23 cellular contexts compared by ENCODE assay signal in the genomic region with DNA sequence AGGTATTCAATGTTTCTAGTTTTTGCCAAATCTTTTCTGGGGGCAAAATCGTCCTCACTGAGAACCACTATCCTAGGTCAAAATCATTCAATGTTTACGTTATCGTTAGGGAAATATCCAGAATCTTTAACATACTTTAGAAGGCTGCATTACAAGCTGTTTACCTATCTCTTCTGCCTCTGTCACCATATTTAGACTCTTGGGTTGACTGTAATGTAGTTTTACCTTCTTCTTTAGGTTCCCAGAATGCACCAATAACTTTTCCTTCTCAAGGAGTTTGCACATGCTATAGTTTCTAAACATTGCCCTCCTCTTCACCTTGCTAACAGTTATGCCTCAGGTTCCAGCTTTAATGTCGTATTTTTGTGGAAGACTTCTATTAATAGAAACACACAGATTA.
A peak's percentile ranks its signal among the peaks of the same experiment; 100 is the strongest.
DNase-seq lines count a peak whose midpoint lies in the region; ATAC-seq, FAIRE-seq and TF ChIP-seq lines count a peak whose summit lies in the region.
"Had no signal": no experiment of that assay in that cellular context is flagged by ENCODE, and none has a peak within 500 bp of the region (broad histone marks: within the 10 kb centered on the region; RNA-seq: fewer than 3 reads in every experiment).

No MANE protein-coding gene starts in this region.

- TF ChIP-seq CTCF in DOHH2 (IDR thresholded peaks at IDR 0.05; ENCODE audit: low read depth, low read length, poor library complexity, severe bottlenecking) (no peak), OCI-LY1 (IDR thresholded peaks at IDR 0.05; ENCODE audit: low read length) (no peak), PC-9 (conservative IDR thresholded peaks at IDR 0.05) (no peak), K562 (IDR thresholded peaks at IDR 0.05 in 2 of 3, conservative IDR thresholded peaks at IDR 0.05 in 1 of 3; ENCODE audit: insufficient read depth in 2 of 3, low read depth in 1 of 3, low read length in 3 of 3) (no peak), left lung (IDR thresholded peaks at IDR 0.05) (no peak), omental fat pad (IDR thresholded peaks at IDR 0.05) (no peak)

- H4K20me1 ChIP-seq in DOHH2 (ENCODE audit: control insufficient read depth, insufficient read depth, low read depth, low read length) (no peaks in the 10 kb centered on the region), OCI-LY1 (ENCODE audit: insufficient read depth, low read length) (no peaks in the 10 kb centered on the region), PC-9 (ENCODE audit: insufficient read depth) (no peaks in the 10 kb centered on the region), K562 (replicated peaks; ENCODE audit: control insufficient read depth, insufficient read depth, low read length) (no peaks in the 10 kb centered on the region)
- H4K20me1 ChIP-seq: BLaER1 treated with 17β-estradiol and CSF1 and Interleukin-3, amounts not matched to agents 10 nM and 100 nM had no signal

- H3K27ac ChIP-seq in DOHH2 (ENCODE audit: low read depth, low read length) = peak overlapping the region; percentile 85
- peak overlapping the region; percentile 95 for H3K27ac ChIP-seq in OCI-LY1 (ENCODE audit: low read depth, low read length, poor library complexity, severe bottlenecking)
- H3K27ac ChIP-seq in PC-9 = no peak overlapping the region
- no peak overlapping the region for H3K27ac ChIP-seq in K562 (ENCODE audit: extremely low read depth, low read depth, low read length)
- no peak overlapping the region for H3K27ac ChIP-seq in left lung
- H3K27ac ChIP-seq: 22Rv1; A549; BLaER1 treated with 17β-estradiol and CSF1 and Interleukin-3, amounts not matched to agents 10 nM and 100 nM; C4-2B had no signal

- TF ChIP-seq EP300 in K562 (IDR thresholded peaks at IDR 0.05; ENCODE audit: low read length) = no peak

- H3K79me2 ChIP-seq in DOHH2 (ENCODE audit: control insufficient read depth, low read length) (no peaks in the 10 kb centered on the region), OCI-LY1 (ENCODE audit: insufficient read depth, low read length) (no peaks in the 10 kb centered on the region), PC-9 (ENCODE audit: low read depth) (no peaks in the 10 kb centered on the region), K562 (ENCODE audit: control insufficient read depth, insufficient read depth, low read length) (no peaks in the 10 kb centered on the region)

- H3F3A ChIP-seq in DOHH2 (ENCODE audit: control insufficient read depth, insufficient read depth) = peaks cover 8% of the 10 kb centered on the region; the same call in 1 of the 2 replicates
- no peaks in the 10 kb centered on the region for H3F3A ChIP-seq in OCI-LY1 (ENCODE audit: insufficient read depth, low read length)
- no peaks in the 10 kb centered on the region for H3F3A ChIP-seq in PC-9 (ENCODE audit: insufficient read depth, low read depth)

- DNase-seq in PC-9 = no peak
- no peak for DNase-seq in K562 (ENCODE audit: extremely low read depth in 1 of 4, low spot score in 3 of 4)
- DNase-seq in left lung = no peak
- DNase-seq in HuH-7.5 (ENCODE audit: low spot score) = no peak
- DNase-seq in omental fat pad (ENCODE audit: low spot score) = no peak
- DNase-seq: AML-193; Caco-2; Calu3; CD4-positive, alpha-beta T cell; CD8-positive, alpha-beta T cell; DMS79 treated with DMSO at 0.1 percent for 48 hours; EL; GDM1 had no signal

- intact Hi-C loops in PC-9 (cut with micrococcal nuclease; ENCODE audit: unreplicated experiment) (no loop called here), K562 (cut with micrococcal nuclease) (no loop called here), left lung (cut with DNase I) (no loop called here)

- H3K4me1 ChIP-seq in DOHH2 (ENCODE audit: control insufficient read depth, low read length) = peaks cover 52% of the 10 kb centered on the region
- peaks cover 42% of the 10 kb centered on the region for H3K4me1 ChIP-seq in OCI-LY1 (ENCODE audit: insufficient read depth, low read length, severe bottlenecking)
- no peaks in the 10 kb centered on the region for H3K4me1 ChIP-seq in PC-9 (replicated peaks; ENCODE audit: insufficient read depth)
- no peaks in the 10 kb centered on the region for H3K4me1 ChIP-seq in K562 (replicated peaks in 1 of 2; ENCODE audit: control insufficient read depth in 2 of 2, insufficient read depth in 2 of 2, low read length in 2 of 2)
- H3K4me1 ChIP-seq in left lung = no peaks in the 10 kb centered on the region
- H3K4me1 ChIP-seq: A549, Caco-2 had no signal

- no peak overlapping the region for H3K9ac ChIP-seq in OCI-LY1 (ENCODE audit: low read length)
- no peak overlapping the region for H3K9ac ChIP-seq in K562 (ENCODE audit: insufficient read depth in 1 of 2, low read depth in 2 of 2, low read length in 2 of 2)
- H3K9ac ChIP-seq: BLaER1 treated with 17β-estradiol and CSF1 and Interleukin-3, amounts not matched to agents 10 nM and 100 nM had no signal

- H3K9me2 ChIP-seq in DOHH2 (replicated peaks; ENCODE audit: control insufficient read depth, low read length) (no peaks in the 10 kb centered on the region), OCI-LY1 (ENCODE audit: low read depth, low read length) (no peaks in the 10 kb centered on the region), PC-9 (ENCODE audit: insufficient read depth) (no peaks in the 10 kb centered on the region)

- H2AFZ ChIP-seq in OCI-LY1 (ENCODE audit: low read length) (peak overlapping the region; percentile 28; the same call in 1 of the 2 replicates), PC-9 (peak overlapping the region; percentile 5; the same call in 1 of the 2 replicates), K562 (ENCODE audit: low read depth, low read length) (peak overlapping the region; percentile 58; the same call in 1 of the 2 replicates)

- no peak for TF ChIP-seq POLR2A in K562 (conservative IDR thresholded peaks at IDR 0.05)

- POLR2A ChIA-PET in PC-9 (lab: Charles Lee; ENCODE audit: unreplicated experiment) = no interaction called here
- POLR2A ChIA-PET in K562 (lab: Yijun Ruan, JAX) = no interaction called here

- H3K4me2 ChIP-seq in DOHH2 (ENCODE audit: low read length) = peak overlapping the region; percentile 54
- H3K4me2 ChIP-seq in OCI-LY1 (ENCODE audit: low read length) = no peak overlapping the region
- H3K4me2 ChIP-seq in PC-9 = no peak overlapping the region
- no peak overlapping the region for H3K4me2 ChIP-seq in K562 (ENCODE audit: insufficient read depth, low read length)
- H3K4me2 ChIP-seq: A549; BLaER1 treated with 17β-estradiol and CSF1 and Interleukin-3, amounts not matched to agents 10 nM and 100 nM had no signal

- H3K9me1 ChIP-seq in K562 (ENCODE audit: control insufficient read depth, insufficient read depth, low read length) = no peaks in the 10 kb centered on the region

- no peak for TF ChIP-seq RAD21 in K562 (CRISPR knock-in tag; conservative IDR thresholded peaks at IDR 0.05 in 1 of 2, IDR thresholded peaks at IDR 0.05 in 1 of 2)

- in situ Hi-C loops in K562 (cut with MboI) = no loop called here

- no peak for FAIRE-seq in K562 (lab: Jason Lieb, UNC)
- FAIRE-seq: A549, D721Med, GM12891, GM19239 had no signal

- WGBS in K562 (ENCODE audit: insufficient coverage, low coverage, missing lambda C conversion rate) = 3% methylated on average over 4 of the region's 4 CpGs

- BruUV-seq in PC-9 (replicated peaks; lab: Mats Ljungman, UMichigan) (no TSS peak), K562 (replicated peaks; lab: Mats Ljungman, UMichigan) (no TSS peak)

- peak overlapping the region; percentile 46; the same call in 1 of the 2 replicates for H3K4me3 ChIP-seq in DOHH2 (ENCODE audit: low read length)
- no peak overlapping the region for H3K4me3 ChIP-seq in OCI-LY1 (ENCODE audit: low read depth, low read length, poor library complexity, severe bottlenecking)
- H3K4me3 ChIP-seq in PC-9 = no peak overlapping the region
- H3K4me3 ChIP-seq in K562 = no peak overlapping the region
- no peak overlapping the region for H3K4me3 ChIP-seq in left lung
- H3K4me3 ChIP-seq: A549; BLaER1 treated with 17β-estradiol and CSF1 and Interleukin-3, amounts not matched to agents 10 nM and 100 nM had no signal

- H3K36me3 ChIP-seq in DOHH2 (ENCODE audit: control insufficient read depth, low read length) (peaks cover 28% of the 10 kb centered on the region), OCI-LY1 (ENCODE audit: insufficient read depth, low read length) (no peaks in the 10 kb centered on the region), PC-9 (ENCODE audit: low read depth) (no peaks in the 10 kb centered on the region), K562 (ENCODE audit: control insufficient read depth, insufficient read depth, low read length) (no peaks in the 10 kb centered on the region), left lung (no peaks in the 10 kb centered on the region)
- H3K36me3 ChIP-seq: BLaER1 treated with 17β-estradiol and CSF1 and Interleukin-3, amounts not matched to agents 10 nM and 100 nM had no signal

- ATAC-seq in K562 (no peak), left lung (no peak), HG02885 (IDR thresholded peaks at IDR 0.05; ENCODE audit: poor library complexity, unreplicated experiment) (no peak), omental fat pad (ENCODE audit: low FRiP score) (no peak)
- ATAC-seq: A549; CD8-positive, alpha-beta T cell had no signal

- H3K9me3 ChIP-seq in DOHH2 (ENCODE audit: control insufficient read depth, insufficient read depth, low read length) (peaks cover 20% of the 10 kb centered on the region), OCI-LY1 (ENCODE audit: low read length) (no peaks in the 10 kb centered on the region), PC-9 (ENCODE audit: insufficient read depth, low read depth) (no peaks in the 10 kb centered on the region), K562 (replicated peaks; ENCODE audit: control insufficient read depth, insufficient read depth, low read depth, low read length) (no peaks in the 10 kb centered on the region), left lung (no peaks in the 10 kb centered on the region)
- H3K9me3 ChIP-seq: A549; BLaER1 treated with 17β-estradiol and CSF1 and Interleukin-3, amounts not matched to agents 10 nM and 100 nM; Caco-2 had no signal

- no peaks in the 10 kb centered on the region for H3K27me3 ChIP-seq in DOHH2 (ENCODE audit: control insufficient read depth, low read length)
- no peaks in the 10 kb centered on the region for H3K27me3 ChIP-seq in OCI-LY1 (ENCODE audit: insufficient read depth, low read length)
- no peaks in the 10 kb centered on the region for H3K27me3 ChIP-seq in PC-9 (ENCODE audit: insufficient read depth, low read depth)
- H3K27me3 ChIP-seq in K562 (ENCODE audit: control insufficient read depth in 2 of 2, insufficient read depth in 2 of 2, low read length in 2 of 2) = no peaks in the 10 kb centered on the region
- H3K27me3 ChIP-seq in left lung = no peaks in the 10 kb centered on the region
- H3K27me3 ChIP-seq: BLaER1 treated with 17β-estradiol and CSF1 and Interleukin-3, amounts not matched to agents 10 nM and 100 nM had no signal

- CTCF ChIA-PET in PC-9 (lab: Charles Lee) = no interaction called here
- CTCF ChIA-PET in K562 (lab: Yijun Ruan, JAX; ENCODE audit: low intra/inter-chr PET ratio) = no interaction called here

TF ChIP-seq in K562, 482 proteins besides CTCF, POLR2A, EP300 and RAD21 (continues in another document):
- no peak for TF ChIP-seq ZNF23 (CRISPR knock-in tag; IDR thresholded peaks at IDR 0.05)

Comparison
In these comparisons a context has a peak if more than half of its experiments do, and no peak if none do; other contexts are left out.
1. H3K27ac ChIP-seq: peak in DOHH2 (single experiment) and OCI-LY1 (single experiment); none in PC-9 (single experiment), K562 (single experiment) and left lung (0 of 2).
2. H2AFZ ChIP-seq: peak in every context shown above with its lines; median percentile 58 in K562; 28 in OCI-LY1; 5 in PC-9.